1 cellular context compared by ENCODE assay signal in the genomic region with DNA sequence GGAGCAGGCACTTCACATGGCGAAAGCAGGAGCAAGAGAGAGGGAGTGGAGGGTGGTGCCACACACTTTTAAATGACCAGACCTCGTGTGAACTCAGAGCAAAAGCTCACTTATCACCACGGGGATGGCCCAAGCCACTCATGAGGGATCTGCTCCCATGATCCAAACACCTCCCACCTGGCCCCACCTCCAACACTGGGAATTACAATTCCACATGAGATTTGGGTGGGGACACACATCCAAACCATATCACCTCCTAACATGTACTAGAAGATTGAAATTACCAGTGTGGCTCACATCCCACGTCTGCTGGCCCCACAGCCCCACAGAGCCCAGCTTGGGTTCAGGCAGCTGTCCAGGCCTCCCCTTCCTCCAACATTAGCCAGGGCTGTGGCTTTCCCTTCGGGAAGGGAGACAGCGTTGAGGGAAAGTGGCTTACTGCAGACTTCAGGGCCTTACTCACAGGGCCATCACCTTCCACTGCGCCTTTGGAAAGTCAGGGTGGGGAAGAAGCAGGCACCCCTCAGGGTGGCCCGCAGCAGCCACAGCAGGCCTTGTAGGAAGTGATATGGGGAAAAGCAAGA.
TF ChIP-seq lines count a peak whose summit lies in the region.

No MANE protein-coding gene starts in this region.

TF ChIP-seq in GM12878, 131 proteins besides CTCF, POLR2A, EP300 and RAD21:
- TF ChIP-seq ZNF622 (IDR thresholded peaks at IDR 0.05) (no peak), SIX5 (IDR thresholded peaks at IDR 0.05; ENCODE audit: low read depth, low read length, severe bottlenecking) (no peak), TARDBP (IDR thresholded peaks at IDR 0.05; ENCODE audit: borderline replicate concordance) (no peak), RB1 (IDR thresholded peaks at IDR 0.05; ENCODE audit: borderline replicate concordance) (no peak), SMAD5 (IDR thresholded peaks at IDR 0.05; ENCODE audit: low read depth) (no peak), CREB1 (IDR thresholded peaks at IDR 0.05; ENCODE audit: low read depth) (no peak), HDGF (IDR thresholded peaks at IDR 0.05) (no peak), GABPA (IDR thresholded peaks at IDR 0.05; ENCODE audit: low read depth) (no peak), MLLT1 (IDR thresholded peaks at IDR 0.05) (no peak), HDAC2 (IDR thresholded peaks at IDR 0.05) (no peak), IRF4 (IDR thresholded peaks at IDR 0.05; ENCODE audit: low read depth, low read length) (no peak), IKZF2 (IDR thresholded peaks at IDR 0.05) (no peak), MEF2A (IDR thresholded peaks at IDR 0.05; ENCODE audit: insufficient read depth, low read depth, low read length) (no peak), KAT2A (conservative IDR thresholded peaks at IDR 0.05; ENCODE audit: control insufficient read depth, low read depth, low read length) (no peak), YBX1 (IDR thresholded peaks at IDR 0.05) (no peak), BMI1 (IDR thresholded peaks at IDR 0.05; ENCODE audit: borderline replicate concordance) (no peak), BCL11A (IDR thresholded peaks at IDR 0.05; ENCODE audit: low read depth, low read length) (no peak), STAT1 (conservative IDR thresholded peaks at IDR 0.05) (no peak)
- TF ChIP-seq, protein P1, sequence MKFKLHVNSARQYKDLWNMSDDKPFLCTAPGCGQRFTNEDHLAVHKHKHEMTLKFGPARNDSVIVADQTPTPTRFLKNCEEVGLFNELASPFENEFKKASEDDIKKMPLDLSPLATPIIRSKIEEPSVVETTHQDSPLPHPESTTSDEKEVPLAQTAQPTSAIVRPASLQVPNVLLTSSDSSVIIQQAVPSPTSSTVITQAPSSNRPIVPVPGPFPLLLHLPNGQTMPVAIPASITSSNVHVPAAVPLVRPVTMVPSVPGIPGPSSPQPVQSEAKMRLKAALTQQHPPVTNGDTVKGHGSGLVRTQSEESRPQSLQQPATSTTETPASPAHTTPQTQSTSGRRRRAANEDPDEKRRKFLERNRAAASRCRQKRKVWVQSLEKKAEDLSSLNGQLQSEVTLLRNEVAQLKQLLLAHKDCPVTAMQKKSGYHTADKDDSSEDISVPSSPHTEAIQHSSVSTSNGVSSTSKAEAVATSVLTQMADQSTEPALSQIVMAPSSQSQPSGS (IDR thresholded peaks at IDR 0.05; ENCODE audit: low read length), result no peak
